In the genomic region with DNA sequence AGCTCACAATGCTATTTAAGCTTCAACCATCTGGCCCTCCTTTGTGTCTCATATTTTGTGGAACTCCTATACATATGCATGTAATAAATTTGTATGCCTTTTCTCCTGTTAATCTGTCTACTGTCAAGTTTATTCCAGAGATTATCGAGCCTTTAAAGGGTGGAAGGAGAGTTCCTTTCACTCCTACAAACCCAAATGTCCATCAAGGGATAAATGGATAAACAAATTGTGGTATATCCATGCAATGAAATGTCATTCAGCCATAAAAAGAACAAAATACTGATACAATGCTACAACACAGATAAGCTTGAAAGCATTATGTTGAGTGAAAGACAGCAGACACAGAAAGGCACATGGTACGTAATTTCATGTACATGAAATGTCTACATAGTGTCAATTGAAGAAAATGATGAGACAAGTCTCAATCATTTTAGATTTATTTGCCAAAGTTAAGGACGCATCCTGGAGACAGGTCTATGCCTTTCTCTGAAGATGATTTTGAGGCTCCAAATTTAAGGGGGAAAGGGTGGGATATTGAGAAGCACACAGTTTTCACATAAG, we compare ENCODE assay signal across 1 cellular context.
A peak's percentile ranks its signal among the peaks of the same experiment; 100 is the strongest.
TF ChIP-seq lines count a peak whose summit lies in the region.

No MANE protein-coding gene starts in this region.

TF ChIP-seq in K562, 482 proteins besides CTCF, POLR2A, EP300 and RAD21:
- TF ChIP-seq KAT2B (IDR thresholded peaks at IDR 0.05; ENCODE audit: low read depth, low read length) (no peak), MEIS2 (IDR thresholded peaks at IDR 0.05; ENCODE audit: partially characterized antibody) (peak; percentile 12)
